ENCODE assay signal across 30 cellular contexts in the genomic region with DNA sequence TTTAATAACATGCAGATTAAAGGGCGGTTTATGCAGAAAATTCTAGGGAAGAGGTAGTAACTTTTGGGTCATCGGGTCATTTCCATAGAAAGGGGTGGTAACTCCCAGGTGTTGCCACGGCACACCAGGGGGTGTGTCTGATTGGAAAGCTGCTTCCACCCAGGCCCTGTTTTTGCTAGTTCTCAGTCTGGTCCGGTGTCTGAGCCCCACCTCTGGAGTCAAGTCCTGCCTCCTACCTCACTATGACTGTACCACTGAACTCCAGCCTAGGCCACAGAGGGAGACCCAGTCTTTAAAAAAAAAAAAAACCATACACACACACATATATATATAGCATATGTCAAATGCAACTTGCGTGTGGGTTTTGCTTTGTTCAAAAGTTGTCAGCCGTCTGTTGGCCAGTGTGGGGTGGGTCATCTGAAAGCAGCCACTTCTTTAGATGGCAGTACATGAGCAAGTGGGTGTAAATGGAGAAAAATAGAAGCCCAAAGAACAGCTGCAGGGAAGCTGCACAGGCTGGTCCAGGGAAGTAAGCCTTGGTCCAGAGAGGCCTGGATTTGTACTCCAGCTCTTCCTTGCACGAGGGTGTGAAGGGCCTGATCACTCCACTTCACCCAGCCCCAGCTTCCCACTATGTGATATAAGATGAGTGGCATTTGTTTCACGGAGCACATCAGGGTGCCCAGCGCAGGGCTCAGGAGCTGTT.
"Had no signal": no experiment of that assay in that cellular context is flagged by ENCODE, and none has a peak within 500 bp of the region (broad histone marks: within the 10 kb centered on the region; RNA-seq: fewer than 3 reads in every experiment).

No MANE protein-coding gene starts in this region.

- H3K4me3 ChIP-seq: PC-9 had no signal

- H3K27me3 ChIP-seq: brain microvascular endothelial cell had no signal

- H3K27ac ChIP-seq: brain microvascular endothelial cell, KMS-11, PC-9, RWPE1 had no signal

- ATAC-seq: activated CD8-positive, alpha-beta T cell treated with anti-CD3 and anti-CD28 coated beads for 36 hours; activated T-cell treated with anti-CD3 and anti-CD28 coated beads, Interleukin-2, amount 50 U/mL, for 72 hours; activated T-helper 17 cell treated with anti-CD3 and anti-CD28 coated beads, Interleukin-2, amount 50 U/mL, for 72 hours; Right ventricle myocardium inferior; SK-N-SH treated with all-trans-retinoic acid at 6 μM for 48 hours had no signal

- H3K9me3 Mint-ChIP-seq: activated B cell treated with CpG ODN at 0.5 μM for 24 hours; activated CD4-positive, alpha-beta T cell treated with anti-CD3 and anti-CD28 coated beads, Interleukin-2, amount 10 ng/mL, durations not matched to agents 24 days and 14 days; activated CD8-positive, alpha-beta T cell treated with anti-CD3 and anti-CD28 coated beads for 36 hours; activated naive CD8-positive, alpha-beta T cell treated with anti-CD3 and anti-CD28 coated beads for 36 hours; activated T-cell treated with anti-CD3 and anti-CD28 coated beads, Interleukin-2, amount 50 U/mL, for 72 hours; activated T-helper 17 cell treated with anti-CD3 and anti-CD28 coated beads, Interleukin-2, amount 50 U/mL, for 72 hours; IgD-negative memory B cell had no signal

- H3K4me3 Mint-ChIP-seq: activated B cell treated with CpG ODN at 0.5 μM for 24 hours; activated CD4-positive, alpha-beta T cell treated with anti-CD3 and anti-CD28 coated beads, Interleukin-2, amount 10 ng/mL, durations not matched to agents 24 days and 14 days; activated CD8-positive, alpha-beta T cell treated with anti-CD3 and anti-CD28 coated beads for 36 hours; activated naive CD8-positive, alpha-beta T cell treated with anti-CD3 and anti-CD28 coated beads for 36 hours; activated T-cell treated with anti-CD3 and anti-CD28 coated beads, Interleukin-2, amount 50 U/mL, for 72 hours; activated T-helper 17 cell treated with anti-CD3 and anti-CD28 coated beads, Interleukin-2, amount 50 U/mL, for 72 hours; T-helper 2 cell treated with Interferon-gamma antibody and Interleukin-4, amounts not matched to agents 5 μg/mL and 100 μg/mL, for 36 hours had no signal

- H3K36me3 ChIP-seq: brain microvascular endothelial cell had no signal

- H3K27me3 Mint-ChIP-seq: activated CD4-positive, alpha-beta T cell treated with anti-CD3 and anti-CD28 coated beads, Interleukin-2, amount 10 ng/mL, durations not matched to agents 24 days and 14 days; activated T-helper 17 cell treated with anti-CD3 and anti-CD28 coated beads, Interleukin-2, amount 50 U/mL, for 72 hours had no signal

- DNase-seq: activated B cell treated with CpG ODN at 0.5 μM for 24 hours; activated CD4-positive, alpha-beta T cell treated with anti-CD3 and anti-CD28 coated beads, Interleukin-2, amount 10 ng/mL, durations not matched to agents 24 days and 14 days; activated CD4-positive, alpha-beta T cell treated with anti-CD3 and anti-CD28 coated beads, Interleukin-2, amount 50 U/mL, for 4 hours; activated CD8-positive, alpha-beta T cell treated with anti-CD3 and anti-CD28 coated beads for 36 hours; activated effector memory CD4-positive, alpha-beta T cell treated with anti-CD3 and anti-CD28 coated beads, Interleukin-2, amount 50 U/mL, for 16 hours; activated naive CD4-positive, alpha-beta T cell; activated naive CD4-positive, alpha-beta T cell treated with anti-CD3 and anti-CD28 coated beads, Interleukin-2, amount 50 U/mL, for 16 hours; activated naive CD8-positive, alpha-beta T cell treated with anti-CD3 and anti-CD28 coated beads for 36 hours; activated T-cell treated with anti-CD3 and anti-CD28 coated beads, Interleukin-2, amount 50 U/mL, for 1 hour; activated T-cell treated with anti-CD3 and anti-CD28 coated beads, Interleukin-2, amount 50 U/mL, for 72 hours; amniotic stem cell; aorta; brain microvascular endothelial cell; central memory CD4-positive, alpha-beta T cell; NCI-H1048; NCI-H1105 treated with DMSO at 0.1 percent for 48 hours; NCI-H1436; NCI-H1694; NCI-H1930; NCI-H345; NCI-H524 treated with DMSO at 0.1 percent for 48 hours; PC-9; SIG-M5 had no signal

- H3K9ac ChIP-seq: KMS-11 had no signal

- H3K27ac Mint-ChIP-seq: activated B cell treated with CpG ODN at 0.5 μM for 24 hours; activated CD4-positive, alpha-beta T cell treated with anti-CD3 and anti-CD28 coated beads, Interleukin-2, amount 10 ng/mL, durations not matched to agents 24 days and 14 days; activated CD8-positive, alpha-beta T cell treated with anti-CD3 and anti-CD28 coated beads for 36 hours; activated naive CD8-positive, alpha-beta T cell treated with anti-CD3 and anti-CD28 coated beads for 36 hours; activated T-cell treated with anti-CD3 and anti-CD28 coated beads, Interleukin-2, amount 50 U/mL, for 72 hours; activated T-helper 17 cell treated with anti-CD3 and anti-CD28 coated beads, Interleukin-2, amount 50 U/mL, for 72 hours; IgD-negative memory B cell; T-helper 2 cell treated with Interferon-gamma antibody and Interleukin-4, amounts not matched to agents 5 μg/mL and 100 μg/mL, for 36 hours had no signal

- H3K36me3 Mint-ChIP-seq: activated naive CD8-positive, alpha-beta T cell treated with anti-CD3 and anti-CD28 coated beads for 36 hours had no signal
